ENCODE assay signal across 20 cellular contexts in genomic region chr3:151499198-151499597, GRCh38. TPM values are rescaled to one million over a fixed set of nuclear protein-coding genes. Genes with fewer than 3 reads are reported as not detected.
DNase-seq lines count a peak whose midpoint lies in the region; ATAC-seq, FAIRE-seq and TF ChIP-seq lines count a peak whose summit lies in the region.
"Had no signal": no experiment of that assay in that cellular context is flagged by ENCODE, and none has a peak within 500 bp of the region (broad histone marks: within the 10 kb centered on the region; RNA-seq: fewer than 3 reads in every experiment).

No MANE protein-coding gene starts in this region.

- TF ChIP-seq CTCF in bronchial epithelial cell (IDR thresholded peaks at IDR 0.05; ENCODE audit: insufficient read depth, low read length, severe bottlenecking) (no peak), mucosa of descending colon (IDR thresholded peaks at IDR 0.05) (no peak)

- H2AFZ ChIP-seq in trophoblast cell (ENCODE audit: insufficient read depth, low read length, poor library complexity), result no peak overlapping the region

- no peak overlapping the region for H4K8ac ChIP-seq in trophoblast cell (ENCODE audit: low read depth, low read length)

- DNase-seq in bronchial epithelial cell (ENCODE audit: low read depth) (no peak), left colon (no peak), mucosa of descending colon (no peak), trophoblast cell (no peak)
- DNase-seq in activated CD4-positive, alpha-beta T cell treated with anti-CD3 and anti-CD28 coated beads for 4 hours, result no peak
- DNase-seq in activated CD4-positive, alpha-beta T cell treated with anti-CD3 and anti-CD28 coated beads, Interleukin-2, amount 50 U/mL, for 1 hour, result no peak
- DNase-seq: C1 segment of cervical spinal cord; Calu3; CD4-positive, alpha-beta memory T cell; COR-L47; DMS53; DMS79 treated with DMSO at 0.1 percent for 48 hours; GF-D8; GOT3; HFFc6 had no signal

- H3K36me3 ChIP-seq in bronchial epithelial cell (ENCODE audit: control insufficient read depth, insufficient read depth, low read length) (no peaks in the 10 kb centered on the region), mucosa of descending colon (ENCODE audit: low read depth) (no peaks in the 10 kb centered on the region), trophoblast cell (ENCODE audit: control insufficient read depth in 1 of 2, insufficient read depth in 2 of 2, low read length in 2 of 2) (no peaks in the 10 kb centered on the region)
- H3K36me3 ChIP-seq: HAP-1 had no signal

- H3K27me3 ChIP-seq in bronchial epithelial cell (ENCODE audit: control insufficient read depth, insufficient read depth, low read length), result no peaks in the 10 kb centered on the region
- no peaks in the 10 kb centered on the region for H3K27me3 ChIP-seq in trophoblast cell (ENCODE audit: insufficient read depth, low read length)

- H3K4me1 ChIP-seq in mucosa of descending colon (ENCODE audit: low read depth) (peaks cover 2% of the 10 kb centered on the region), trophoblast cell (ENCODE audit: control insufficient read depth in 1 of 2, insufficient read depth in 2 of 2, low read length in 2 of 2) (no peaks in the 10 kb centered on the region)

- H3K9me3 ChIP-seq in mucosa of descending colon (no peaks in the 10 kb centered on the region), trophoblast cell (ENCODE audit: insufficient read depth, low read depth, low read length) (no peaks in the 10 kb centered on the region)
- H3K9me3 ChIP-seq: HAP-1 had no signal

- H3K79me1 ChIP-seq in trophoblast cell (ENCODE audit: low read length), result no peaks in the 10 kb centered on the region

- no peak overlapping the region for H3K4me3 ChIP-seq in bronchial epithelial cell (ENCODE audit: low read depth, low read length)
- H3K4me3 ChIP-seq in mucosa of descending colon, result no peak overlapping the region
- H3K4me3 ChIP-seq in trophoblast cell (ENCODE audit: low read depth, low read length), result no peak overlapping the region
- H3K4me3 ChIP-seq: HAP-1 had no signal

- H3K4ac ChIP-seq in trophoblast cell (ENCODE audit: low read depth, low read length), result no peak overlapping the region

- peak; percentile 84 for FAIRE-seq in bronchial epithelial cell (lab: Jason Lieb, UNC)
- FAIRE-seq: GM12891, GM18507, H54 had no signal

- no peak overlapping the region for H3K14ac ChIP-seq in trophoblast cell (ENCODE audit: low read length)

- H3K9ac ChIP-seq in trophoblast cell (ENCODE audit: low read length), result no peak overlapping the region

- H3K23ac ChIP-seq in trophoblast cell (ENCODE audit: low read length), result no peak overlapping the region

- H2AK5ac ChIP-seq in trophoblast cell (ENCODE audit: low read length), result no peak overlapping the region

- intact Hi-C loops in left colon (cut with DNase I, micrococcal nuclease) (no loop called here), mucosa of descending colon (cut with DNase I, micrococcal nuclease) (no loop called here)

- no peaks in the 10 kb centered on the region for H3K79me2 ChIP-seq in trophoblast cell (ENCODE audit: control insufficient read depth, insufficient read depth, low read length, poor library complexity)

- H3K27ac ChIP-seq in trophoblast cell (ENCODE audit: low read depth, low read length), result no peak overlapping the region

- no peak overlapping the region for H3K4me2 ChIP-seq in trophoblast cell (ENCODE audit: low read length)

- no peak overlapping the region for H3K18ac ChIP-seq in trophoblast cell (ENCODE audit: low read length)

- no peak overlapping the region for H2BK120ac ChIP-seq in trophoblast cell (ENCODE audit: insufficient read depth, low read length, poor library complexity)

- WGBS in trophoblast cell (ENCODE audit: extremely low coverage, insufficient coverage, insufficient read length), result no CpG with 5 or more reads among the region's 2 CpGs

- no peak overlapping the region for H2BK5ac ChIP-seq in trophoblast cell (ENCODE audit: low read depth, low read length, poor library complexity)

- peak; percentile 68 for ATAC-seq in left colon
- peak; percentile 19 for ATAC-seq in mucosa of descending colon

- no peak overlapping the region for H4K12ac ChIP-seq in trophoblast cell (ENCODE audit: low read depth, low read length)

- no peak overlapping the region for H4K91ac ChIP-seq in trophoblast cell (ENCODE audit: low read depth, low read length)

- no peak overlapping the region for H2BK12ac ChIP-seq in trophoblast cell (ENCODE audit: low read length)

RNA-seq across cellular contexts. Expression of gene IGSF10, which starts 38.3 kb away (rescaled TPM):
- total RNA-seq in bronchial epithelial cell, result under 0.01 TPM in 1 of 2 replicates, not detected in the other
- total RNA-seq in left colon, result 1 to 10 TPM in 1 of 2 donors, under 1 TPM in 1; 0.89 to 1.8 TPM
- total RNA-seq in mucosa of descending colon, result 1 to 10 TPM; 1.0 to 1.6 (median 1.3) TPM
- 0.07 and 0.08 TPM in 2 replicates for polyA plus RNA-seq in trophoblast cell (2013)
- total RNA-seq: CD4-positive, alpha-beta memory T cell; Daoy had no signal
- polyA plus RNA-seq: CD4-positive, alpha-beta memory T cell had no signal
